8 cellular contexts compared by ENCODE assay signal in genomic region chr10:29734980-29735627, GRCh38.
A peak's percentile ranks its signal among the peaks of the same experiment; 100 is the strongest.
DNase-seq lines count a peak whose midpoint lies in the region; ATAC-seq and TF ChIP-seq lines count a peak whose summit lies in the region.

No MANE protein-coding gene starts in this region.

- peaks cover 20% of the 10 kb centered on the region for H4K20me1 ChIP-seq in neural progenitor cell (ENCODE audit: low read depth)

- peaks cover 41% of the 10 kb centered on the region for H3K27me3 Mint-ChIP-seq in activated T-helper 1 cell treated with anti-CD3 and anti-CD28 coated beads, Interleukin-12 subunit alpha, Interleukin-12 subunit beta, Interleukin-2, Interleukin-4 antibody, amounts not matched to agents 30 ng/mL and 10 ng/mL and 1 ng/mL, durations not matched to agents 14 hours and 24 hours and 36 hours (ENCODE audit: insufficient read depth)
- peaks cover 14% of the 10 kb centered on the region for H3K27me3 Mint-ChIP-seq in neural progenitor cell (ENCODE audit: insufficient read depth, low read depth)

- H3F3A ChIP-seq in neural progenitor cell (ENCODE audit: low read depth): peaks cover 16% of the 10 kb centered on the region

- H3K27ac ChIP-seq in neural progenitor cell (no peak overlapping the region), tibial artery (peak overlapping the region; percentile 97)

- peaks cover 3% of the 10 kb centered on the region for H3K36me3 Mint-ChIP-seq in activated T-helper 1 cell treated with anti-CD3 and anti-CD28 coated beads, Interleukin-12 subunit alpha, Interleukin-12 subunit beta, Interleukin-2, Interleukin-4 antibody, amounts not matched to agents 30 ng/mL and 10 ng/mL and 1 ng/mL, durations not matched to agents 14 hours and 24 hours and 36 hours (ENCODE audit: low read depth)
- peaks cover 3% of the 10 kb centered on the region for H3K36me3 Mint-ChIP-seq in neural progenitor cell

- H3K27me3 ChIP-seq in neural progenitor cell: peaks cover 10% of the 10 kb centered on the region
- H3K27me3 ChIP-seq in tibial artery: no peaks in the 10 kb centered on the region

- H3K4me3 Mint-ChIP-seq in activated T-helper 1 cell treated with anti-CD3 and anti-CD28 coated beads, Interleukin-12 subunit alpha, Interleukin-12 subunit beta, Interleukin-2, Interleukin-4 antibody, amounts not matched to agents 30 ng/mL and 10 ng/mL and 1 ng/mL, durations not matched to agents 14 hours and 24 hours and 36 hours: peak overlapping the region; percentile 79
- peak overlapping the region; percentile 92 for H3K4me3 Mint-ChIP-seq in neural progenitor cell

- H3K4me2 ChIP-seq in neural progenitor cell: peak overlapping the region; percentile 95

- H2AFZ ChIP-seq in neural progenitor cell (replicated peaks): peak overlapping the region; percentile 91

- H3K9ac ChIP-seq in neural progenitor cell: no peak overlapping the region

- H3K27ac Mint-ChIP-seq in activated T-helper 1 cell treated with anti-CD3 and anti-CD28 coated beads, Interleukin-12 subunit alpha, Interleukin-12 subunit beta, Interleukin-2, Interleukin-4 antibody, amounts not matched to agents 30 ng/mL and 10 ng/mL and 1 ng/mL, durations not matched to agents 14 hours and 24 hours and 36 hours: peak overlapping the region; percentile 7
- H3K27ac Mint-ChIP-seq in neural progenitor cell: peak overlapping the region; percentile 50

- DNase-seq in NCI-H1092 treated with DMSO at 0.1 percent for 48 hours (lab: John Stamatoyannopoulos, UW) (peak; percentile 40), NCI-H1092 (lab: John Stamatoyannopoulos, UW) (no peak), NCI-H82 treated with DMSO at 0.1 percent for 48 hours (lab: John Stamatoyannopoulos, UW; ENCODE audit: unreplicated experiment) (peak; percentile 10), fibroblast of pulmonary artery (ENCODE audit: low read depth) (peak; percentile 37), neural progenitor cell (ENCODE audit: low spot score) (peak; percentile 75), tibial artery (peak; percentile 69 to 83)
- peak; percentile 46 for DNase-seq in activated T-helper 1 cell treated with anti-CD3 and anti-CD28 coated beads, Interleukin-12 subunit alpha, Interleukin-12 subunit beta, Interleukin-2, Interleukin-4 antibody, amounts not matched to agents 30 ng/mL and 10 ng/mL and 1 ng/mL, durations not matched to agents 14 hours and 24 hours and 36 hours (ENCODE audit: low spot score)

- H3K9me3 ChIP-seq in neural progenitor cell (ENCODE audit: low read depth) (no peaks in the 10 kb centered on the region), tibial artery (no peaks in the 10 kb centered on the region)

- peaks cover 10% of the 10 kb centered on the region for H3K4me1 Mint-ChIP-seq in activated T-helper 1 cell treated with anti-CD3 and anti-CD28 coated beads, Interleukin-12 subunit alpha, Interleukin-12 subunit beta, Interleukin-2, Interleukin-4 antibody, amounts not matched to agents 30 ng/mL and 10 ng/mL and 1 ng/mL, durations not matched to agents 14 hours and 24 hours and 36 hours (ENCODE audit: low read depth)
- peaks cover 49% of the 10 kb centered on the region for H3K4me1 Mint-ChIP-seq in neural progenitor cell

- no peak for TF ChIP-seq CTCF in fibroblast of pulmonary artery (IDR thresholded peaks at IDR 0.05; ENCODE audit: low read length, missing control alignments)
- TF ChIP-seq CTCF in neural progenitor cell (IDR thresholded peaks at IDR 0.05): no peak
- no peak for TF ChIP-seq CTCF in tibial artery (IDR thresholded peaks at IDR 0.05)

- H3K9me3 Mint-ChIP-seq in activated T-helper 1 cell treated with anti-CD3 and anti-CD28 coated beads, Interleukin-12 subunit alpha, Interleukin-12 subunit beta, Interleukin-2, Interleukin-4 antibody, amounts not matched to agents 30 ng/mL and 10 ng/mL and 1 ng/mL, durations not matched to agents 14 hours and 24 hours and 36 hours: no peaks in the 10 kb centered on the region
- H3K9me3 Mint-ChIP-seq in neural progenitor cell: no peaks in the 10 kb centered on the region

- intact Hi-C loops in activated T-helper 1 cell treated with anti-CD3 and anti-CD28 coated beads, Interleukin-12 subunit alpha, Interleukin-12 subunit beta, Interleukin-2, Interleukin-4 antibody, amounts not matched to agents 30 ng/mL and 10 ng/mL and 1 ng/mL, durations not matched to agents 14 hours and 24 hours and 36 hours (cut with micrococcal nuclease): loop anchor here (1.0 to 5.0 kb wide), 5 partner anchors 46 to 292 kb away; partner anchors contain the start of gene SVIL
- intact Hi-C loops in tibial artery (cut with DNase I; ENCODE audit: low total_unique reads): loop anchor here (5.0 to 10.0 kb wide), 3 partner anchors 120 to 262 kb away; no protein-coding TSS in a partner anchor

- peak; percentile 43 for ATAC-seq in HG02763 (IDR thresholded peaks at IDR 0.05; ENCODE audit: unreplicated experiment)

- H3K36me3 ChIP-seq in neural progenitor cell (no peaks in the 10 kb centered on the region), tibial artery (no peaks in the 10 kb centered on the region)

- H3K79me2 ChIP-seq in neural progenitor cell (ENCODE audit: low read depth): peaks cover 51% of the 10 kb centered on the region

- H3K4me1 ChIP-seq in neural progenitor cell (peaks cover 40% of the 10 kb centered on the region), tibial artery (peaks cover 0 to 50% (median 33%) of the 10 kb centered on the region in 4 donors)

- peak overlapping the region; percentile 68 for H3K4me3 ChIP-seq in fibroblast of pulmonary artery (replicated peaks; ENCODE audit: low read depth, low read length)
- peak overlapping the region; percentile 94 for H3K4me3 ChIP-seq in neural progenitor cell
- H3K4me3 ChIP-seq in tibial artery: peak overlapping the region; percentile 84 to 90
